Comparison of ENCODE assay signal across 23 cellular contexts in genomic region chr2:190663839-190664238, GRCh38. TPM values are rescaled to one million over a fixed set of nuclear protein-coding genes. Genes with fewer than 3 reads are reported as not detected.
DNase-seq lines count a peak whose midpoint lies in the region; ATAC-seq, FAIRE-seq and TF ChIP-seq lines count a peak whose summit lies in the region.
"Had no signal": no experiment of that assay in that cellular context is flagged by ENCODE, and none has a peak within 500 bp of the region (broad histone marks: within the 10 kb centered on the region; RNA-seq: fewer than 3 reads in every experiment).

No MANE protein-coding gene starts in this region.

- peaks cover 31% of the 10 kb centered on the region for H3K4me1 Mint-ChIP-seq in activated CD8-positive, alpha-beta memory T cell treated with anti-CD3 and anti-CD28 coated beads, Interleukin-2, amount 10 ng/mL, durations not matched to agents 7 days and 5 days

- peaks cover 42% of the 10 kb centered on the region for H3K36me3 Mint-ChIP-seq in activated CD8-positive, alpha-beta memory T cell treated with anti-CD3 and anti-CD28 coated beads, Interleukin-2, amount 10 ng/mL, durations not matched to agents 7 days and 5 days

- H4K20me1 ChIP-seq in Loucy (ENCODE audit: insufficient read depth, low read length, poor library complexity, severe bottlenecking) (peaks cover 18% of the 10 kb centered on the region), osteoblast (ENCODE audit: insufficient read depth, low read length) (peaks cover 6% of the 10 kb centered on the region), PC-9 (ENCODE audit: insufficient read depth) (no peaks in the 10 kb centered on the region)

- ATAC-seq in activated CD8-positive, alpha-beta memory T cell treated with anti-CD3 and anti-CD28 coated beads, Interleukin-2, amount 10 ng/mL, durations not matched to agents 7 days and 5 days = peak; percentile 60
- ATAC-seq in GM21381 (IDR thresholded peaks at IDR 0.05; ENCODE audit: unreplicated experiment) = no peak
- ATAC-seq: left lung had no signal

- H3K79me2 ChIP-seq in Loucy (ENCODE audit: insufficient read depth, low read length) = peaks cover 96% of the 10 kb centered on the region
- H3K79me2 ChIP-seq in osteoblast (ENCODE audit: insufficient read depth, low read length) = peaks cover 79% of the 10 kb centered on the region
- H3K79me2 ChIP-seq in PC-9 (ENCODE audit: low read depth) = no peaks in the 10 kb centered on the region

- no peak for FAIRE-seq in bronchial epithelial cell (lab: Jason Lieb, UNC)

- BruUV-seq in PC-9 (replicated peaks; lab: Mats Ljungman, UMichigan) = no TSS peak

- no peak for DNase-seq in activated CD8-positive, alpha-beta memory T cell treated with anti-CD3 and anti-CD28 coated beads, Interleukin-2, amount 10 ng/mL, durations not matched to agents 7 days and 5 days
- DNase-seq in activated CD8-positive, alpha-beta memory T cell treated with anti-CD3 and anti-CD28 coated beads, Interleukin-2, amount 50 U/mL, for 4 hours = no peak
- peak; percentile 18 for DNase-seq in bronchial epithelial cell (ENCODE audit: low read depth)
- no peak for DNase-seq in osteoblast (ENCODE audit: insufficient read length, low spot score, missing footprints)
- DNase-seq in NCI-H1417 (lab: John Stamatoyannopoulos, UW) = no peak
- DNase-seq in PC-9 = no peak
- DNase-seq: activated CD4-positive, alpha-beta T cell treated with anti-CD3 and anti-CD28 coated beads, Interleukin-2, amount 10 ng/mL, durations not matched to agents 7 days and 5 days; activated naive CD8-positive, alpha-beta T cell treated with anti-CD3 and anti-CD28 coated beads for 36 hours; effector CD8-positive, alpha-beta T cell; H9; left lung; midbrain; NCI-H1092 treated with DMSO at 0.1 percent for 48 hours; NCI-H2029; NCI-H526 treated with DMSO at 0.1 percent for 48 hours; nephron progenitor cell; posterior cingulate gyrus; upper lobe of left lung had no signal

- intact Hi-C loops in PC-9 (cut with micrococcal nuclease; ENCODE audit: unreplicated experiment) = no loop called here

- POLR2A ChIA-PET in PC-9 (lab: Charles Lee; ENCODE audit: unreplicated experiment) = no interaction called here

- no peak overlapping the region for H3K27ac Mint-ChIP-seq in activated CD8-positive, alpha-beta memory T cell treated with anti-CD3 and anti-CD28 coated beads, Interleukin-2, amount 10 ng/mL, durations not matched to agents 7 days and 5 days
- H3K27ac Mint-ChIP-seq: activated CD4-positive, alpha-beta T cell treated with anti-CD3 and anti-CD28 coated beads, Interleukin-2, amount 10 ng/mL, durations not matched to agents 7 days and 5 days; activated naive CD8-positive, alpha-beta T cell treated with anti-CD3 and anti-CD28 coated beads for 36 hours; B cell; H9; T-helper 1 cell treated with Interleukin-12 subunit alpha and Interleukin-12 subunit beta and Interleukin-4 antibody, amounts not matched to agents 30 μg/mL and 1 μg/mL, for 36 hours had no signal

- H3K4me2 ChIP-seq in Loucy (ENCODE audit: low read depth, low read length, poor library complexity, severe bottlenecking) (peak overlapping the region; percentile 43), osteoblast (ENCODE audit: insufficient read depth, low read length) (no peak overlapping the region), PC-9 (no peak overlapping the region)

- H3K9ac ChIP-seq in Loucy (ENCODE audit: low read depth, low read length, poor library complexity, severe bottlenecking) = no peak overlapping the region

- TF ChIP-seq CTCF in Loucy (conservative IDR thresholded peaks at IDR 0.05; ENCODE audit: low read length) = no peak
- no peak for TF ChIP-seq CTCF in bronchial epithelial cell (IDR thresholded peaks at IDR 0.05; ENCODE audit: insufficient read depth, low read length, severe bottlenecking)
- no peak for TF ChIP-seq CTCF in osteoblast (IDR thresholded peaks at IDR 0.05; ENCODE audit: extremely low read depth, low read depth, low read length)
- TF ChIP-seq CTCF in PC-9 (conservative IDR thresholded peaks at IDR 0.05) = no peak

- no peak overlapping the region for H3K4me3 Mint-ChIP-seq in activated CD8-positive, alpha-beta memory T cell treated with anti-CD3 and anti-CD28 coated beads, Interleukin-2, amount 10 ng/mL, durations not matched to agents 7 days and 5 days
- H3K4me3 Mint-ChIP-seq: activated CD4-positive, alpha-beta T cell treated with anti-CD3 and anti-CD28 coated beads, Interleukin-2, amount 10 ng/mL, durations not matched to agents 7 days and 5 days; activated naive CD8-positive, alpha-beta T cell treated with anti-CD3 and anti-CD28 coated beads for 36 hours; B cell; H9; nephron progenitor cell; T-helper 1 cell treated with Interleukin-12 subunit alpha and Interleukin-12 subunit beta and Interleukin-4 antibody, amounts not matched to agents 30 μg/mL and 1 μg/mL, for 36 hours had no signal

- H3K27ac ChIP-seq in osteoblast (ENCODE audit: low read depth, low read length) (peak overlapping the region; percentile 56), PC-9 (no peak overlapping the region)
- H3K27ac ChIP-seq: foreskin keratinocyte, left lung, upper lobe of left lung had no signal

- H3K9me2 ChIP-seq in Loucy (replicated peaks; ENCODE audit: low read depth, low read length) (no peaks in the 10 kb centered on the region), PC-9 (ENCODE audit: insufficient read depth) (no peaks in the 10 kb centered on the region)

- no peaks in the 10 kb centered on the region for H3F3A ChIP-seq in Loucy (ENCODE audit: low read depth)
- H3F3A ChIP-seq in PC-9 (ENCODE audit: insufficient read depth, low read depth) = no peaks in the 10 kb centered on the region

- H3K36me3 ChIP-seq in Loucy (ENCODE audit: insufficient read depth, low read length) = peaks cover 27% of the 10 kb centered on the region; the same call in 1 of the 2 replicates
- peaks cover 7% of the 10 kb centered on the region for H3K36me3 ChIP-seq in bronchial epithelial cell (ENCODE audit: control insufficient read depth, insufficient read depth, low read length)
- H3K36me3 ChIP-seq in osteoblast (ENCODE audit: insufficient read depth, low read length) = peaks cover 3% of the 10 kb centered on the region
- no peaks in the 10 kb centered on the region for H3K36me3 ChIP-seq in PC-9 (ENCODE audit: low read depth)

- CTCF ChIA-PET in activated CD8-positive, alpha-beta memory T cell treated with anti-CD3 and anti-CD28 coated beads, Interleukin-2, amount 10 ng/mL, durations not matched to agents 7 days and 5 days (lab: Charles Lee) = interaction anchor here (1.0 to 1.8 kb wide), 3 partner anchors 10 to 16 kb away, joined by 4 to 6 read pairs (median 5); no protein-coding TSS in a partner anchor
- CTCF ChIA-PET in PC-9 (lab: Charles Lee) = no interaction called here

- no peak overlapping the region for H2AFZ ChIP-seq in Loucy (ENCODE audit: low read length)
- no peak overlapping the region for H2AFZ ChIP-seq in osteoblast (ENCODE audit: low read length)
- H2AFZ ChIP-seq in PC-9 = no peak overlapping the region

- H3K4me3 ChIP-seq in Loucy (ENCODE audit: low read length, poor library complexity, severe bottlenecking) = peak overlapping the region; percentile 18
- H3K4me3 ChIP-seq in bronchial epithelial cell (ENCODE audit: low read depth, low read length) = no peak overlapping the region
- no peak overlapping the region for H3K4me3 ChIP-seq in osteoblast (ENCODE audit: insufficient read depth, low read length)
- no peak overlapping the region for H3K4me3 ChIP-seq in PC-9
- H3K4me3 ChIP-seq: left lung, upper lobe of left lung had no signal

- H3K9me3 ChIP-seq in Loucy (ENCODE audit: insufficient read depth, low read depth, low read length) (peaks cover 8% of the 10 kb centered on the region), osteoblast (ENCODE audit: low read depth, low read length) (no peaks in the 10 kb centered on the region), PC-9 (ENCODE audit: insufficient read depth, low read depth) (no peaks in the 10 kb centered on the region)
- H3K9me3 ChIP-seq: left lung, upper lobe of left lung had no signal

- peaks cover 50% of the 10 kb centered on the region for H3K4me1 ChIP-seq in Loucy (ENCODE audit: insufficient read depth, low read length, poor library complexity, severe bottlenecking)
- H3K4me1 ChIP-seq in osteoblast (ENCODE audit: insufficient read depth, low read length) = peaks cover 18% of the 10 kb centered on the region
- no peaks in the 10 kb centered on the region for H3K4me1 ChIP-seq in PC-9 (replicated peaks; ENCODE audit: insufficient read depth)

- no peaks in the 10 kb centered on the region for H3K27me3 Mint-ChIP-seq in activated CD8-positive, alpha-beta memory T cell treated with anti-CD3 and anti-CD28 coated beads, Interleukin-2, amount 10 ng/mL, durations not matched to agents 7 days and 5 days
- H3K27me3 Mint-ChIP-seq: activated CD4-positive, alpha-beta T cell treated with anti-CD3 and anti-CD28 coated beads, Interleukin-2, amount 10 ng/mL, durations not matched to agents 7 days and 5 days; activated naive CD8-positive, alpha-beta T cell treated with anti-CD3 and anti-CD28 coated beads for 36 hours; B cell had no signal

- H3K9me3 Mint-ChIP-seq in activated CD8-positive, alpha-beta memory T cell treated with anti-CD3 and anti-CD28 coated beads, Interleukin-2, amount 10 ng/mL, durations not matched to agents 7 days and 5 days (ENCODE audit: low read depth) = peaks cover 2% of the 10 kb centered on the region

- H3K27me3 ChIP-seq in Loucy (ENCODE audit: insufficient read depth, low read length, poor library complexity, severe bottlenecking) = no peaks in the 10 kb centered on the region
- H3K27me3 ChIP-seq in bronchial epithelial cell (ENCODE audit: control insufficient read depth, insufficient read depth, low read length) = no peaks in the 10 kb centered on the region
- H3K27me3 ChIP-seq in osteoblast (ENCODE audit: insufficient read depth, low read length) = no peaks in the 10 kb centered on the region
- no peaks in the 10 kb centered on the region for H3K27me3 ChIP-seq in PC-9 (ENCODE audit: insufficient read depth, low read depth)
- H3K27me3 ChIP-seq: foreskin keratinocyte, left lung, upper lobe of left lung had no signal

RNA-seq across cellular contexts. Expression of gene NAB1, which starts 15.0 kb away (rescaled TPM):
- total RNA-seq in activated CD8-positive, alpha-beta memory T cell treated with anti-CD3 and anti-CD28 coated beads, Interleukin-2, amount 10 ng/mL, durations not matched to agents 7 days and 5 days = 10 to 100 TPM; 36.8 to 38.4 TPM
- total RNA-seq in bronchial epithelial cell (92.4 and 106 TPM in 2 replicates), osteoblast (44.2 TPM in 2 replicates), PC-9 (2021) (17.0 and 22.9 TPM in 2 replicates)
